Comparison of ENCODE assay signal across 14 cellular contexts in the genomic region with DNA sequence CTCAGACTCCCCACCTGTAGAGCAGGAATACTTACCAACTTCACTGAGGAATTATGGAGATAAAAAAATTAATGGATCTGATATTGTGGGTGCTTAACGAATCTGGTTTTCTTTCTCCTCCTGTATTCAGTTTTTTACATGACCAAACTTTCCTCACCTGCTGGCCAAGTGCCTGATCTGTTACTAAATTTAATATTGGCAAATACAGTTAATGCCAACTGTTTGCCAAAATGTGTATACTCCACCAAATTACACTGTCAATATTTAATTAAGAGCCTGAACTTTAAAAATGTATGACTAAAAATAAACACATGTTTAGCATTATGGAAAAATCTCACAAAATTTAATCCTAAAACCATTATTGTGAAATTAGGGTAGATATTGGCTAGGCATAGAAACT. TPM values are rescaled to one million over a fixed set of nuclear protein-coding genes. Genes with fewer than 3 reads are reported as not detected.
DNase-seq lines count a peak whose midpoint lies in the region; ATAC-seq, FAIRE-seq and TF ChIP-seq lines count a peak whose summit lies in the region.
"Had no signal": no experiment of that assay in that cellular context is flagged by ENCODE, and none has a peak within 500 bp of the region (broad histone marks: within the 10 kb centered on the region; RNA-seq: fewer than 3 reads in every experiment).

No MANE protein-coding gene starts in this region.

- no peak overlapping the region for H3K27ac Mint-ChIP-seq in activated naive CD4-positive, alpha-beta T cell treated with anti-CD3 and anti-CD28 coated beads, Interleukin-2, amount 50 U/mL, for 24 hours
- no peak overlapping the region for H3K27ac Mint-ChIP-seq in activated naive CD4-positive, alpha-beta T cell treated with anti-CD3 and anti-CD28 coated beads, Interleukin-2, amount 50 U/mL, for 72 hours
- H3K27ac Mint-ChIP-seq in brain = peak overlapping the region in 2 of 5 experiments; percentile 27 to 56
- H3K27ac Mint-ChIP-seq in type B pancreatic cell = no peak overlapping the region
- H3K27ac Mint-ChIP-seq: activated CD4-positive, alpha-beta T cell treated with anti-CD3 and anti-CD28 coated beads, Interleukin-2, amount 10 ng/mL, durations not matched to agents 24 days and 14 days had no signal

- peaks cover 79% of the 10 kb centered on the region for H3K79me2 ChIP-seq in HepG2 (ENCODE audit: insufficient read depth, low read length)

- in situ Hi-C loops in HepG2 (cut with HindIII; ENCODE audit: extremely low pct_ligation_motif_present, low pct_unique_long_range_greater_than_20kb) = no loop called here

- H3K36me3 ChIP-seq in HepG2 (replicated peaks in 1 of 2; ENCODE audit: control insufficient read depth in 1 of 2, insufficient read depth in 2 of 2, low read length in 2 of 2) = no peaks in the 10 kb centered on the region; a peak in 1 of 5 replicates

- H3K9ac ChIP-seq in HepG2 (ENCODE audit: insufficient read depth, low read depth, low read length) = peak overlapping the region; percentile 75

- H3K4me3 Mint-ChIP-seq in activated naive CD4-positive, alpha-beta T cell treated with anti-CD3 and anti-CD28 coated beads, Interleukin-2, amount 50 U/mL, for 24 hours = peak overlapping the region; percentile 16
- H3K4me3 Mint-ChIP-seq in brain (peak overlapping the region; percentile 47 to 99 (median 92)), type B pancreatic cell (peak overlapping the region; percentile 40)
- H3K4me3 Mint-ChIP-seq: activated CD4-positive, alpha-beta T cell treated with anti-CD3 and anti-CD28 coated beads, Interleukin-2, amount 10 ng/mL, durations not matched to agents 24 days and 14 days had no signal

- peak overlapping the region; percentile 69 for H3K4me2 ChIP-seq in HepG2 (ENCODE audit: low read depth, low read length)

- no peak for DNase-seq in activated naive CD4-positive, alpha-beta T cell treated with anti-CD3 and anti-CD28 coated beads, Interleukin-2, amount 50 U/mL, for 72 hours (ENCODE audit: low spot score in 2 of 2)
- DNase-seq in HepG2 (ENCODE audit: low spot score) (no peak), type B pancreatic cell (ENCODE audit: extremely low spot score, unreplicated experiment) (no peak), inferior parietal cortex (ENCODE audit: extremely low spot score) (no peak), kidney tubule cell (ENCODE audit: low spot score) (no peak)
- no peak for DNase-seq in effector CD4-positive, alpha-beta T cell
- DNase-seq: activated CD4-positive, alpha-beta T cell treated with anti-CD3 and anti-CD28 coated beads, Interleukin-2, amount 10 ng/mL, durations not matched to agents 24 days and 14 days; DMS153; hippocampal formation; mesendoderm; trophoblast cell had no signal

- no peak for TF ChIP-seq POLR2A in HepG2 (IDR thresholded peaks at IDR 0.05; ENCODE audit: insufficient read depth in 1 of 2, low read depth in 2 of 2, low read length in 2 of 2)

- CTCF ChIA-PET in HepG2 (lab: Yijun Ruan, JAX; ENCODE audit: low intra/inter-chr PET ratio, low total read pairs) = no interaction called here

- no peak for FAIRE-seq in HepG2 (lab: Jason Lieb, UNC)

- intact Hi-C loops in HepG2 (cut with micrococcal nuclease; ENCODE audit: unreplicated experiment) = loop anchor here (2.0 to 10.0 kb wide), 3 partner anchors 16 to 320 kb away; partner anchors contain the start of genes ABHD18 and MFSD8

- 89% methylated on average over 1 of the region's 1 CpG for WGBS in HepG2 (ENCODE audit: low lambda C conversion rate)

- POLR2A ChIA-PET in HepG2 (lab: Yijun Ruan, JAX) = no interaction called here

- H3K9me3 ChIP-seq in HepG2 (ENCODE audit: low read length) = no peaks in the 10 kb centered on the region

- no peak for TF ChIP-seq EP300 in HepG2 (IDR thresholded peaks at IDR 0.05; ENCODE audit: low read depth in 2 of 2, low read length in 2 of 2)
- no peak for TF ChIP-seq EP300 in HepG2 (CRISPR knock-in tag; IDR thresholded peaks at IDR 0.05; ENCODE audit: borderline replicate concordance)

- H4K20me1 ChIP-seq in HepG2 (ENCODE audit: insufficient read depth, low read length) = peaks cover under 1% of the 10 kb centered on the region; the same call in 1 of the 2 replicates

- H3K4me3 ChIP-seq in HepG2 (replicated peaks in 1 of 3; ENCODE audit: insufficient read depth in 1 of 3, low read depth in 2 of 3, low read length in 3 of 3) = peak overlapping the region; percentile 94 to 98 (median 95); a peak in 4 of 6 replicates

- H3K36me3 Mint-ChIP-seq in activated naive CD4-positive, alpha-beta T cell treated with anti-CD3 and anti-CD28 coated beads, Interleukin-2, amount 50 U/mL, for 24 hours = peaks cover 6% of the 10 kb centered on the region
- H3K36me3 Mint-ChIP-seq in activated naive CD4-positive, alpha-beta T cell treated with anti-CD3 and anti-CD28 coated beads, Interleukin-2, amount 50 U/mL, for 72 hours = peaks cover 12 to 35% of the 10 kb centered on the region in 2 donors
- H3K36me3 Mint-ChIP-seq in brain = peaks cover 66% of the 10 kb centered on the region
- peaks cover 35% of the 10 kb centered on the region for H3K36me3 Mint-ChIP-seq in type B pancreatic cell

- H3K4me1 Mint-ChIP-seq in activated naive CD4-positive, alpha-beta T cell treated with anti-CD3 and anti-CD28 coated beads, Interleukin-2, amount 50 U/mL, for 24 hours = peaks cover 64% of the 10 kb centered on the region
- H3K4me1 Mint-ChIP-seq in brain (peaks cover 74% of the 10 kb centered on the region), type B pancreatic cell (ENCODE audit: unreplicated experiment) (peaks cover 11% of the 10 kb centered on the region)

- TF ChIP-seq RAD21 in HepG2 (CRISPR knock-in tag; IDR thresholded peaks at IDR 0.05) = no peak

- H2AFZ ChIP-seq in HepG2 (ENCODE audit: low read length) = no peak overlapping the region

- H3K4me1 ChIP-seq in HepG2 (ENCODE audit: insufficient read depth, low read length) = peaks cover 58% of the 10 kb centered on the region

- no peaks in the 10 kb centered on the region for H3K9me3 Mint-ChIP-seq in activated naive CD4-positive, alpha-beta T cell treated with anti-CD3 and anti-CD28 coated beads, Interleukin-2, amount 50 U/mL, for 24 hours
- peaks cover 0 to under 1% of the 10 kb centered on the region in 2 donors for H3K9me3 Mint-ChIP-seq in activated naive CD4-positive, alpha-beta T cell treated with anti-CD3 and anti-CD28 coated beads, Interleukin-2, amount 50 U/mL, for 72 hours
- H3K9me3 Mint-ChIP-seq in brain = peaks cover 0 to 38% (median 12%) of the 10 kb centered on the region in 5 experiments
- H3K9me3 Mint-ChIP-seq in type B pancreatic cell = no peaks in the 10 kb centered on the region
- H3K9me3 Mint-ChIP-seq: activated CD4-positive, alpha-beta T cell treated with anti-CD3 and anti-CD28 coated beads, Interleukin-2, amount 10 ng/mL, durations not matched to agents 24 days and 14 days had no signal

- H3K27me3 ChIP-seq in HepG2 (ENCODE audit: control insufficient read depth in 1 of 2, insufficient read depth in 2 of 2, low read length in 2 of 2) = no peaks in the 10 kb centered on the region; a peak in 1 of 5 replicates

- TF ChIP-seq CTCF in brain (conservative IDR thresholded peaks at IDR 0.05) (no peak), HepG2 (CRISPR knock-in tag; IDR thresholded peaks at IDR 0.05) (no peak), type B pancreatic cell (conservative IDR thresholded peaks at IDR 0.05) (peak; percentile 42)

- H3K27ac ChIP-seq in HepG2 (ENCODE audit: extremely low read length, insufficient read depth, low read length) = peak overlapping the region; percentile 91

- ATAC-seq in activated naive CD4-positive, alpha-beta T cell treated with anti-CD3 and anti-CD28 coated beads, Interleukin-2, amount 50 U/mL, for 72 hours = no peak
- no peak for ATAC-seq in HepG2

- no peaks in the 10 kb centered on the region for H3K27me3 Mint-ChIP-seq in activated naive CD4-positive, alpha-beta T cell treated with anti-CD3 and anti-CD28 coated beads, Interleukin-2, amount 50 U/mL, for 24 hours
- H3K27me3 Mint-ChIP-seq in brain (peaks cover 7% of the 10 kb centered on the region), type B pancreatic cell (no peaks in the 10 kb centered on the region)
- H3K27me3 Mint-ChIP-seq: activated CD4-positive, alpha-beta T cell treated with anti-CD3 and anti-CD28 coated beads, Interleukin-2, amount 10 ng/mL, durations not matched to agents 24 days and 14 days; progenitor cell of endocrine pancreas had no signal

- BruUV-seq in HepG2 (replicated peaks; lab: Mats Ljungman, UMichigan) = no TSS peak

TF ChIP-seq in HepG2, 621 proteins besides CTCF, POLR2A, EP300 and RAD21 (continues in another document):
- TF ChIP-seq AGO1 (IDR thresholded peaks at IDR 0.05; ENCODE audit: low read depth, low read length, poor library complexity, severe bottlenecking) (no peak), FOXA3 (CRISPR knock-in tag; IDR thresholded peaks at IDR 0.05) (no peak), ATF7 (IDR thresholded peaks at IDR 0.05) (no peak), ATF7 (CRISPR knock-in tag; IDR thresholded peaks at IDR 0.05) (no peak)

RNA-seq across cellular contexts. Expression of gene PGRMC2, which starts 3.3 kb away (rescaled TPM):
- 10 to 100 TPM; 23.6 to 52.7 TPM for total RNA-seq in activated naive CD4-positive, alpha-beta T cell treated with anti-CD3 and anti-CD28 coated beads, Interleukin-2, amount 50 U/mL, for 72 hours
- polyA plus RNA-seq in brain (ENCODE audit: insufficient read depth, low read depth, low replicate concordance) = 35.9 TPM
- 19.8 and 27.2 TPM in 2 replicates for total RNA-seq in HepG2 (2016; rRNA removed; fragmentation: Illumina TruSeq; extraction: Trizol)
- total RNA-seq in HepG2 (2016; cell fraction: cytosol; rRNA removed; fragmentation: Illumina TruSeq; extraction: Trizol; ENCODE audit: low read depth) = 5.6 and 7.3 TPM in 2 replicates
- 18.8 and 21.0 TPM in 2 replicates for total RNA-seq in HepG2 (2016; cell fraction: insoluble cytoplasmic fraction; rRNA removed; fragmentation: Illumina TruSeq; extraction: Trizol)
- 22.0 and 23.6 TPM in 2 replicates for total RNA-seq in HepG2 (2016; cell fraction: membrane; rRNA removed; fragmentation: Illumina TruSeq; extraction: Trizol)
- total RNA-seq in HepG2 (2016; cell fraction: nucleus; rRNA removed; fragmentation: Illumina TruSeq; extraction: Trizol) = 38.9 and 41.1 TPM in 2 replicates
- 15.4 and 16.0 TPM in 2 replicates for polyA plus RNA-seq in HepG2 (2011; rRNA removed)
- polyA plus RNA-seq in HepG2 (2011; cell fraction: cytosol; rRNA removed) = 5.6 and 9.7 TPM in 2 replicates
- 3.3 and 5.9 TPM in 2 replicates for polyA plus RNA-seq in HepG2 (2011; cell fraction: nucleus; rRNA removed)
- 88.6 and 121 TPM in 2 replicates for polyA plus RNA-seq in HepG2 (2012)
- polyA plus RNA-seq in HepG2 (2016; cell fraction: cytosol; fragmentation: Illumina TruSeq; extraction: Trizol; ENCODE audit: low read depth) = 16.7 and 17.1 TPM in 2 replicates
- polyA plus RNA-seq in HepG2 (2016; cell fraction: insoluble cytoplasmic fraction; fragmentation: Illumina TruSeq; extraction: Trizol; ENCODE audit: low read depth) = 56.1 and 64.1 TPM in 2 replicates
- polyA plus RNA-seq in HepG2 (2016; cell fraction: membrane; fragmentation: Illumina TruSeq; extraction: Trizol; ENCODE audit: low read depth) = 31.4 and 36.4 TPM in 2 replicates
- polyA plus RNA-seq in HepG2 (2016; cell fraction: nucleus; fragmentation: Illumina TruSeq; extraction: Trizol; ENCODE audit: insufficient read depth, low read depth) = 142 and 152 TPM in 2 replicates
- 2.3 TPM in 2 replicates for polyA minus RNA-seq in HepG2 (2011; rRNA and poly(A)+ RNA removed; ENCODE audit: low replicate concordance)
- polyA minus RNA-seq in HepG2 (2011; cell fraction: cytosol; rRNA and poly(A)+ RNA removed) = 9.8 and 11.8 TPM in 2 replicates
- polyA minus RNA-seq in HepG2 (2011; cell fraction: nucleus; rRNA and poly(A)+ RNA removed) = 6.7 and 10.9 TPM in 2 replicates
- total RNA-seq in type B pancreatic cell (ENCODE audit: low replicate concordance) = 78.1 and 89.0 TPM in 2 replicates

Comparison
In these comparisons a context has a peak if more than half of its experiments do, and no peak if none do; other contexts are left out.
1. H3K4me3 Mint-ChIP-seq: peak in every context shown above with its lines; median percentile 92 in brain; 40 in type B pancreatic cell; 16 in activated naive CD4-positive, alpha-beta T cell treated with anti-CD3 and anti-CD28 coated beads, Interleukin-2, amount 50 U/mL, for 24 hours.